Comparison of ENCODE assay signal across 8 cellular contexts in the genomic region with DNA sequence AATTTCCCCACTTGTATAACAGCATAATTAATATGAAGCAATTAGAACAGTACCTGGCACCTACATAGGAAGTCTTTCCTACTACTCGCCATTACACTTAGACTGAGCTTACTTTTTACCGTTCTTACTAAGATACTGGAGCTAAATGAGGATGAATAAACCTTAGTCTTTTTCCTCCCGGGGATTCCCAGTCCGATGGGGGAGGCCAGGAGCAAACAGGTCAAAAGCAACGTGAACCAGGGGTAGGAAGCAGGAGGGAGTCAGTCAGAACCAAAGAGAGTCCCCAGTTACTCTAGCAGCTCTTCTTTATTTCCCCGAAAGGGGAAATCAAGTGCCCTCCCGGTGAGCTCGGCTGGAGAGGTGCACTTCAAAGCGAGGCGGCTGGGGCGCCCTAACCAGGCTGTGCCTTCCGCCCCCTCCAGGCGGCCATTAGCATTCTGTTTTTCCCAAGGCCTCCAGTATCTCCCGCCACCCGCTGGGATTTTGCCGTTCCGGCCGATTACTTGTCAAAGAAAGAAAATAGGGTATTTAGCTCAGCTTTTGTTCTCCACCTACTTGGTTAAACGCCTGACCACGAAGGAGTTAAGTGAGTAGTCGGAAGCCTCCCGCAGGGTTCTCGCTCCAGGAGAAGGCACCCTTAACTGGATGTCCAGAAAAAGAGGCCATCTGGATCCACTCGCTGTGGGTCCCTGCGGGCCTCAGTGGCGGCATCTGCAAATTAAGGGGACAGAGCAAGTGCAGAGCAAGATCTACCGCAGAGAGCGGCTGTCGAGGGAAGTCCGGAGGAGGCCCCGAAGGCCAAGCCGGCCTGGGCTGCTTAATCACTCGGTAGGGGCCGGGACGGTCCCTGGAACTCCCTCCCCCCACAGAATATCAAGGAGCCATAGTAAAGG. TPM values are rescaled to one million over a fixed set of nuclear protein-coding genes. Genes with fewer than 3 reads are reported as not detected.
DNase-seq lines count a peak whose midpoint lies in the region; ATAC-seq, FAIRE-seq and TF ChIP-seq lines count a peak whose summit lies in the region.

No MANE protein-coding gene starts in this region.

- in situ Hi-C loops in G401 (cut with HindIII; ENCODE audit: low sequenced_read_pairs) = no loop called here

- H2BK5ac ChIP-seq in H1 (ENCODE audit: low read depth, low read length) = no peak overlapping the region

- H2BK20ac ChIP-seq in H1 (ENCODE audit: low read length) = no peak overlapping the region

- H2BK12ac ChIP-seq in H1 (ENCODE audit: low read depth, low read length) = no peak overlapping the region

- H2AK5ac ChIP-seq in H1 (ENCODE audit: low read depth, low read length) = no peak overlapping the region

- H2BK120ac ChIP-seq in H1 (replicated peaks; ENCODE audit: low read depth, low read length) = no peak overlapping the region

- no peak overlapping the region for H3K27ac ChIP-seq in H1 (ENCODE audit: low read depth, low read length)

- no peak; a peak in 2 of 4 replicates for TF ChIP-seq RAD21 in H1 (IDR thresholded peaks at IDR 0.05 in 1 of 2, conservative IDR thresholded peaks at IDR 0.05 in 1 of 2; ENCODE audit: low read depth in 2 of 2, low read length in 2 of 2)

- H4K8ac ChIP-seq in H1 (ENCODE audit: extremely low read depth, insufficient read depth, low read length) = no peak overlapping the region

- POLR2A ChIA-PET in H1 (lab: Charles Lee; ENCODE audit: partially characterized antibody) = interaction anchor here (0.8 to 3.3 kb wide), 5 partner anchors 9 to 620 kb away, joined by 3 to 11 read pairs (median 4); partner anchors contain the start of genes AZI2 and ZCWPW2

- H3K9ac ChIP-seq in H1 (replicated peaks in 1 of 4; ENCODE audit: extremely low read depth in 1 of 4, low read depth in 3 of 4, low read length in 3 of 4) = no peak overlapping the region

- H3K14ac ChIP-seq in H1 (ENCODE audit: insufficient read length) = no peak overlapping the region

- no peak overlapping the region for H4K91ac ChIP-seq in H1 (replicated peaks; ENCODE audit: insufficient read length, low read length)

- peak in 2 of 3 experiments; percentile 16 to 25; a peak in 2 of 4 replicates for TF ChIP-seq CTCF in H1 (IDR thresholded peaks at IDR 0.05; ENCODE audit: control extremely low read depth in 1 of 3, insufficient read depth in 1 of 3, low read depth in 1 of 3, low read length in 3 of 3)

- H3K79me2 ChIP-seq in H1 (ENCODE audit: control insufficient read depth in 1 of 2, insufficient read depth in 2 of 2, low read length in 2 of 2) = no peaks in the 10 kb centered on the region

- WGBS in H1 (ENCODE audit: extremely low coverage in 1 of 2, insufficient coverage in 1 of 2, insufficient read length in 1 of 2, insufficient replicate concordance in 2 of 2, low coverage in 1 of 2, low lambda C conversion rate in 2 of 2, missing lambda C conversion rate in 1 of 2), 2 experiments = 2% methylated on average over 35 of the region's 35 CpGs; no CpG with 5 or more reads in 1 of the 2 experiments

- H3K4me3 ChIP-seq in H1 (ENCODE audit: extremely low read depth in 1 of 4, insufficient read depth in 2 of 4, low read depth in 3 of 4, low read length in 4 of 4) = peak overlapping the region in 2 of 4 experiments; percentile 17 to 53; a peak in 3 of 8 replicates

- H2BK15ac ChIP-seq in H1 (ENCODE audit: low read length) = no peak overlapping the region

- no peak overlapping the region for H3K18ac ChIP-seq in H1 (ENCODE audit: extremely low read depth, low read length)

- DNase-seq in activated CD4-positive, alpha-beta T cell treated with anti-CD3 and anti-CD28 coated beads for 48 hours = peak; percentile 47
- no peak for DNase-seq in activated CD4-positive, alpha-beta T cell treated with anti-CD3 and anti-CD28 coated beads for 1 hour
- DNase-seq in NCI-H146 treated with DMSO at 0.1 percent for 48 hours (lab: John Stamatoyannopoulos, UW; ENCODE audit: unreplicated experiment) = peak; percentile 40
- DNase-seq in H1 (ENCODE audit: low read depth in 1 of 2, low spot score in 2 of 2) = peak in 1 of 2 experiments; percentile 88
- no peak for DNase-seq in sciatic nerve (ENCODE audit: low spot score)
- no peak for DNase-seq in G401 (ENCODE audit: low spot score)

- TF ChIP-seq EP300 in H1 (IDR thresholded peaks at IDR 0.05; ENCODE audit: borderline replicate concordance in 1 of 2, low read depth in 2 of 2, low read length in 2 of 2) = peak in 1 of 2 experiments; percentile 33; a peak in 1 of 3 replicates

- H2AFZ ChIP-seq in H1 (ENCODE audit: low read length) = no peak overlapping the region

- CTCF ChIA-PET in H1 (lab: Charles Lee; ENCODE audit: partially characterized antibody) = interaction anchor here (0.7 to 2.5 kb wide), 15 partner anchors 9 to 621 kb away, joined by 3 to 24 read pairs (median 3); no protein-coding TSS in a partner anchor

- no peak for TF ChIP-seq POLR2A in H1 (IDR thresholded peaks at IDR 0.05; ENCODE audit: control extremely low read depth in 1 of 2, low read depth in 2 of 2, low read length in 2 of 2)

- H3K4me2 ChIP-seq in H1 (ENCODE audit: insufficient read depth in 1 of 2, low read depth in 2 of 2, low read length in 2 of 2) = peak overlapping the region; percentile 44 to 61

- intact Hi-C loops in sciatic nerve (cut with DNase I) = no loop called here

- H3K79me1 ChIP-seq in H1 (ENCODE audit: low read depth, low read length) = no peaks in the 10 kb centered on the region

- H3K27me3 ChIP-seq in H1 (replicated peaks in 1 of 4; ENCODE audit: control insufficient read depth in 3 of 4, extremely low read depth in 1 of 4, insufficient read depth in 3 of 4, low read length in 3 of 4) = peaks cover 74 to 99% (median 88%) of the 10 kb centered on the region in 4 experiments

- no peak overlapping the region for H4K5ac ChIP-seq in H1 (ENCODE audit: insufficient read length, low read depth, low read length)

- H3K36me3 ChIP-seq in H1 (ENCODE audit: control insufficient read depth in 2 of 4, insufficient read depth in 4 of 4, low read length in 3 of 4) = no peaks in the 10 kb centered on the region

- no peaks in the 10 kb centered on the region for H3K9me3 ChIP-seq in H1 (ENCODE audit: insufficient read depth in 2 of 2, low read depth in 1 of 2, low read length in 1 of 2)

- H3K4me1 ChIP-seq in H1 (replicated peaks in 1 of 4; ENCODE audit: control insufficient read depth in 3 of 4, insufficient read depth in 4 of 4, low read length in 3 of 4) = peaks cover 9 to 31% (median 23%) of the 10 kb centered on the region in 4 experiments

- peaks cover 5 to 31% of the 10 kb centered on the region in 2 experiments for H4K20me1 ChIP-seq in H1 (replicated peaks in 1 of 2; ENCODE audit: control insufficient read depth in 1 of 2, insufficient read depth in 2 of 2, low read length in 2 of 2)

- no peak overlapping the region for H3K4ac ChIP-seq in H1 (replicated peaks; ENCODE audit: insufficient read length, low read depth, low read length)

- ATAC-seq in sciatic nerve (peak; percentile 16), HG03439 (IDR thresholded peaks at IDR 0.05; ENCODE audit: unreplicated experiment) (no peak), HG03342 (IDR thresholded peaks at IDR 0.05; ENCODE audit: unreplicated experiment) (no peak)

- no peak overlapping the region for H3K23ac ChIP-seq in H1 (ENCODE audit: insufficient read length)

- H3K56ac ChIP-seq in H1 (replicated peaks; ENCODE audit: insufficient read length, low read depth, low read length) = no peak overlapping the region

- H3K23me2 ChIP-seq in H1 (ENCODE audit: low read depth, low read length) = peaks cover 5% of the 10 kb centered on the region; the same call in 1 of the 2 replicates

- FAIRE-seq in H1 (lab: Jason Lieb, UNC) = peak; percentile 45

TF ChIP-seq in H1, 55 proteins besides CTCF, POLR2A, EP300 and RAD21 (continues in another document):
- TF ChIP-seq NANOG (IDR thresholded peaks at IDR 0.05; ENCODE audit: insufficient read depth, low read depth, low read length, poor library complexity, severe bottlenecking) (peak; percentile 96), ZNF274 (IDR thresholded peaks at IDR 0.05; ENCODE audit: borderline replicate concordance, extremely low read depth, low read length) (no peak), ASH2L (IDR thresholded peaks at IDR 0.05; ENCODE audit: low read length) (peak; percentile 72), CBX5 (IDR thresholded peaks at IDR 0.05; ENCODE audit: low read depth, low read length) (no peak), SAP30 (IDR thresholded peaks at IDR 0.05; ENCODE audit: insufficient read depth, insufficient replicate concordance, low read length) (no peak), GABPA (IDR thresholded peaks at IDR 0.05; ENCODE audit: borderline replicate concordance, insufficient read depth, low read length) (no peak), POU5F1 (IDR thresholded peaks at IDR 0.05; ENCODE audit: low read depth, low read length) (no peak), TBP (IDR thresholded peaks at IDR 0.05; ENCODE audit: low read depth, low read length) (no peak)

RNA-seq across cellular contexts. Expression of gene EOMES, which starts 6.3 kb away (rescaled TPM):
- 0.47 and 0.50 TPM in 2 replicates for total RNA-seq in H1 (2021; fragmentation: NEBNext Ultra II Directional; extraction: Animal tissue kit (Norgen Biotek cat#: 25700))
- 0.09 TPM in 2 replicates for polyA plus RNA-seq in H1 (2011; rRNA removed)
- 0.13 TPM for polyA plus RNA-seq in H1 (2011; cell fraction: cytosol; rRNA removed)
- 0.11 TPM for polyA plus RNA-seq in H1 (2011; cell fraction: nucleus; rRNA removed)
- polyA plus RNA-seq in H1 (2012, experiment 1 of 2) = 0.18 to 0.91 TPM (median 0.46 TPM) in 4 replicates
- 0.73 TPM for polyA plus RNA-seq in H1 (2012, experiment 2 of 2)
- polyA plus RNA-seq in H1 (2013, experiment 1 of 2) = 0.26 TPM
- polyA plus RNA-seq in H1 (2013, experiment 2 of 2) = 0.18 TPM
- 0.25 and 0.37 TPM in 2 replicates for polyA minus RNA-seq in H1 (2011; rRNA and poly(A)+ RNA removed)
- not detected for polyA minus RNA-seq in H1 (2011; cell fraction: cytosol; rRNA and poly(A)+ RNA removed)
- polyA minus RNA-seq in H1 (2011; cell fraction: nucleus; rRNA and poly(A)+ RNA removed) = 0.40 TPM
- total RNA-seq in sciatic nerve = 0.98 TPM
- 0.20 and 0.25 TPM in 2 replicates for total RNA-seq in G401 (2014; rRNA removed; shearing (Covaris generic))

Comparison
In these comparisons a context has a peak if more than half of its experiments do, and no peak if none do; other contexts are left out.
1. DNase-seq: peak in activated CD4-positive, alpha-beta T cell treated with anti-CD3 and anti-CD28 coated beads for 48 hours (single experiment) and NCI-H146 treated with DMSO at 0.1 percent for 48 hours (single experiment); none in activated CD4-positive, alpha-beta T cell treated with anti-CD3 and anti-CD28 coated beads for 1 hour (single experiment), sciatic nerve (single experiment) and G401 (single experiment).